In genomic region chr2:232338759-232339106, GRCh38 we compare ENCODE assay signal across 32 cellular contexts. TPM values are rescaled to one million over a fixed set of nuclear protein-coding genes. Genes with fewer than 3 reads are reported as not detected.
DNase-seq lines count a peak whose midpoint lies in the region; ATAC-seq and TF ChIP-seq lines count a peak whose summit lies in the region.
"Had no signal": no experiment of that assay in that cellular context is flagged by ENCODE, and none has a peak within 500 bp of the region (broad histone marks: within the 10 kb centered on the region; RNA-seq: fewer than 3 reads in every experiment).

No MANE protein-coding gene starts in this region.

- peak; percentile 60 for DNase-seq in activated effector memory CD4-positive, alpha-beta T cell treated with anti-CD3 and anti-CD28 coated beads, Interleukin-2, amount 50 U/mL, for 16 hours
- no peak for DNase-seq in activated effector memory CD4-positive, alpha-beta T cell treated with Interleukin-2 at 50 U/mL for 16 hours
- DNase-seq in RWPE2 (ENCODE audit: low spot score) (peak; percentile 26), chondrocyte (ENCODE audit: low spot score) (peak; percentile 76), posterior vena cava (ENCODE audit: low spot score) (peak; percentile 73), A172 (ENCODE audit: low spot score) (no peak), ureter (ENCODE audit: low spot score) (no peak)
- DNase-seq: activated CD4-positive, alpha-beta T cell treated with anti-CD3 and anti-CD28 coated beads, Interleukin-2, amount 50 U/mL, for 4 hours; activated CD8-positive, alpha-beta memory T cell treated with anti-CD3 and anti-CD28 coated beads, Interleukin-2, amount 50 U/mL, for 4 hours; BE2C; cerebellar nuclear complex; DMS 273 treated with DMSO at 0.1 percent for 48 hours; EL; esophagus squamous epithelium; foreskin keratinocyte; mammary epithelial cell; NCI-H146; NCI-H2107; NCI-H446; NCI-H774; right cardiac atrium; SIG-M5; stimulated activated CD4-positive, alpha-beta T cell treated with anti-CD3 and anti-CD28 coated beads, Interleukin-12 subunit alpha, Interleukin-12 subunit beta, amount 100 ng/mL, for 4 hours; stimulated activated CD4-positive, alpha-beta T cell treated with anti-CD3 and anti-CD28 coated beads, Interleukin-4, amount 100 ng/mL, for 1 hour had no signal

- H3K36me3 Mint-ChIP-seq in chondrocyte (ENCODE audit: low read depth), result no peaks in the 10 kb centered on the region
- H3K36me3 Mint-ChIP-seq: IgD-negative memory B cell had no signal

- no peaks in the 10 kb centered on the region for H3K9me3 ChIP-seq in RWPE2 (ENCODE audit: severe bottlenecking)
- H3K9me3 ChIP-seq: adrenal gland, BE2C, body of pancreas, esophagus squamous epithelium had no signal

- H3K27ac ChIP-seq in RWPE2 (ENCODE audit: poor library complexity, severe bottlenecking), result no peak overlapping the region
- H3K27ac ChIP-seq: adrenal gland, body of pancreas, dorsolateral prefrontal cortex, esophagus squamous epithelium, foreskin keratinocyte, tibial artery had no signal

- no peaks in the 10 kb centered on the region for H3K4me1 Mint-ChIP-seq in chondrocyte (ENCODE audit: low read depth)
- H3K4me1 Mint-ChIP-seq: CD8-positive, alpha-beta memory T cell; IgD-negative memory B cell had no signal

- ATAC-seq in RWPE2 (ENCODE audit: low read depth) (no peak), GM19452 (IDR thresholded peaks at IDR 0.05; ENCODE audit: unreplicated experiment) (no peak)
- ATAC-seq: body of pancreas, Panc1 had no signal

- H3K4me1 ChIP-seq in RWPE2 (ENCODE audit: insufficient read depth, poor library complexity, severe bottlenecking), result no peaks in the 10 kb centered on the region
- H3K4me1 ChIP-seq: adrenal gland, BE2C, body of pancreas, foreskin keratinocyte, tibial artery had no signal

- no peaks in the 10 kb centered on the region for H3K27me3 Mint-ChIP-seq in chondrocyte (ENCODE audit: low read depth)
- H3K27me3 Mint-ChIP-seq: IgD-negative memory B cell had no signal

- H3K27me3 ChIP-seq in RWPE2 (ENCODE audit: insufficient read depth, poor library complexity, severe bottlenecking), result no peaks in the 10 kb centered on the region
- H3K27me3 ChIP-seq: adrenal gland, BE2C, body of pancreas, dorsolateral prefrontal cortex, esophagus squamous epithelium, foreskin keratinocyte, tibial artery had no signal

- no peaks in the 10 kb centered on the region for H3K9me3 Mint-ChIP-seq in chondrocyte (ENCODE audit: low read depth)
- H3K9me3 Mint-ChIP-seq: CD8-positive, alpha-beta memory T cell; IgD-negative memory B cell had no signal

- H3K4me3 ChIP-seq in RWPE2 (ENCODE audit: severe bottlenecking), result no peak overlapping the region
- H3K4me3 ChIP-seq: adrenal gland, body of pancreas, dorsolateral prefrontal cortex, esophagus squamous epithelium, tibial artery had no signal

- TF ChIP-seq CTCF in RWPE2 (IDR thresholded peaks at IDR 0.05; ENCODE audit: poor library complexity, severe bottlenecking), result no peak
- TF ChIP-seq CTCF in chondrocyte (IDR thresholded peaks at IDR 0.05), result no peak

- intact Hi-C loops in posterior vena cava (cut with DNase I), result no loop called here

- H3K27ac Mint-ChIP-seq in chondrocyte (ENCODE audit: unreplicated experiment), result no peak overlapping the region

- H3K36me3 ChIP-seq in RWPE2 (ENCODE audit: low read depth), result no peaks in the 10 kb centered on the region
- H3K36me3 ChIP-seq: adrenal gland, BE2C had no signal

- H3K4me3 Mint-ChIP-seq in chondrocyte (ENCODE audit: unreplicated experiment), result no peak overlapping the region
- H3K4me3 Mint-ChIP-seq: CD8-positive, alpha-beta memory T cell had no signal

RNA-seq across cellular contexts. Expression of gene ALPP, which starts 39.8 kb away (rescaled TPM):
- total RNA-seq in chondrocyte (not detected in 3 replicates), posterior vena cava (not detected), ureter (not detected)
- 0.84 and 2.1 TPM in 2 replicates for total RNA-seq in A172 (2014; rRNA removed; shearing (Covaris generic))
- total RNA-seq: adrenal gland; CD8-positive, alpha-beta memory T cell; esophagus squamous epithelium; foreskin keratinocyte; mammary epithelial cell; right cardiac atrium had no signal

Comparison
In these comparisons a context has a peak if more than half of its experiments do, and no peak if none do; other contexts are left out.
1. DNase-seq: peak in activated effector memory CD4-positive, alpha-beta T cell treated with anti-CD3 and anti-CD28 coated beads, Interleukin-2, amount 50 U/mL, for 16 hours (single experiment), RWPE2 (single experiment), chondrocyte (single experiment) and posterior vena cava (single experiment); none in activated effector memory CD4-positive, alpha-beta T cell treated with Interleukin-2 at 50 U/mL for 16 hours (single experiment), A172 (single experiment) and ureter (single experiment).